Comparison of ENCODE assay signal across 2 cellular contexts in genomic region chr6:12332750-12333079, GRCh38.
TF ChIP-seq lines count a peak whose summit lies in the region.
"Not testable (repeated sequence)": the region's sequence is repeated elsewhere in the genome, so short reads cannot be mapped to it uniquely, and the experiment has no call there.

No MANE protein-coding gene starts in this region.

TF ChIP-seq in A549, 52 proteins besides CTCF, POLR2A, EP300 and RAD21:
- TF ChIP-seq TFCP2L1 (CRISPR knock-in tag; IDR thresholded peaks at IDR 0.05) (0 out of 2 replicates have a peak, but pooled peaks have one; percentile 35), HOXA7 (CRISPR knock-in tag; IDR thresholded peaks at IDR 0.05) (0 out of 2 replicates have a peak, but pooled peaks have one; percentile 17), FOXS1 (CRISPR knock-in tag; IDR thresholded peaks at IDR 0.05) (peak; percentile 16; the same call in 1 of the 2 replicates), HEYL (CRISPR knock-in tag; IDR thresholded peaks at IDR 0.05) (peak; percentile 99), TP53 (CRISPR knock-in tag; IDR thresholded peaks at IDR 0.05) (peak; percentile 64; the same call in 1 of the 2 replicates), ATOH8 (CRISPR knock-in tag; IDR thresholded peaks at IDR 0.05; ENCODE audit: low read depth) (peak; percentile 86), ZSCAN20 (CRISPR knock-in tag; IDR thresholded peaks at IDR 0.05) (peak; percentile 98), EHF (CRISPR knock-in tag; IDR thresholded peaks at IDR 0.05) (peak; percentile 93), HOXB13 (CRISPR knock-in tag; IDR thresholded peaks at IDR 0.05; ENCODE audit: low read depth) (peak; percentile 89), HOXB5 (CRISPR knock-in tag; IDR thresholded peaks at IDR 0.05) (peak; percentile 93), FOSB (CRISPR knock-in tag; IDR thresholded peaks at IDR 0.05) (0 out of 2 replicates have a peak, but pooled peaks have one; percentile 67), NPAS2 (CRISPR knock-in tag; IDR thresholded peaks at IDR 0.05; ENCODE audit: borderline replicate concordance) (peak; percentile 63; the same call in 1 of the 2 replicates), ZNF302 (CRISPR knock-in tag; IDR thresholded peaks at IDR 0.05) (peak; percentile 95), FOSL2 (CRISPR knock-in tag; IDR thresholded peaks at IDR 0.05) (peak; percentile 8; the same call in 1 of the 2 replicates)
- TF ChIP-seq, protein P1, sequence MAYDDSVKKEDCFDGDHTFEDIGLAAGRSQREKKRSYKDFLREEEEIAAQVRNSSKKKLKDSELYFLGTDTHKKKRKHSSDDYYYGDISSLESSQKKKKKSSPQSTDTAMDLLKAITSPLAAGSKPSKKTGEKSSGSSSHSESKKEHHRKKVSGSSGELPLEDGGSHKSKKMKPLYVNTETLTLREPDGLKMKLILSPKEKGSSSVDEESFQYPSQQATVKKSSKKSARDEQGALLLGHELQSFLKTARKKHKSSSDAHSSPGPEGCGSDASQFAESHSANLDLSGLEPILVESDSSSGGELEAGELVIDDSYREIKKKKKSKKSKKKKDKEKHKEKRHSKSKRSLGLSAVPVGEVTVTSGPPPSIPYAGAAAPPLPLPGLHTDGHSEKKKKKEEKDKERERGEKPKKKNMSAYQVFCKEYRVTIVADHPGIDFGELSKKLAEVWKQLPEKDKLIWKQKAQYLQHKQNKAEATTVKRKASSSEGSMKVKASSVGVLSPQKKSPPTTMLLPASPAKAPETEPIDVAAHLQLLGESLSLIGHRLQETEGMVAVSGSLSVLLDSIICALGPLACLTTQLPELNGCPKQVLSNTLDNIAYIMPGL (CRISPR knock-in tag; IDR thresholded peaks at IDR 0.05; ENCODE audit: borderline replicate concordance) = peak; percentile 84
- not testable (repeated sequence) for TF ChIP-seq FOSL2 (IDR thresholded peaks at IDR 0.05)

TF ChIP-seq in GM12878, 131 proteins besides CTCF, POLR2A, EP300 and RAD21:
- TF ChIP-seq, protein P2, sequence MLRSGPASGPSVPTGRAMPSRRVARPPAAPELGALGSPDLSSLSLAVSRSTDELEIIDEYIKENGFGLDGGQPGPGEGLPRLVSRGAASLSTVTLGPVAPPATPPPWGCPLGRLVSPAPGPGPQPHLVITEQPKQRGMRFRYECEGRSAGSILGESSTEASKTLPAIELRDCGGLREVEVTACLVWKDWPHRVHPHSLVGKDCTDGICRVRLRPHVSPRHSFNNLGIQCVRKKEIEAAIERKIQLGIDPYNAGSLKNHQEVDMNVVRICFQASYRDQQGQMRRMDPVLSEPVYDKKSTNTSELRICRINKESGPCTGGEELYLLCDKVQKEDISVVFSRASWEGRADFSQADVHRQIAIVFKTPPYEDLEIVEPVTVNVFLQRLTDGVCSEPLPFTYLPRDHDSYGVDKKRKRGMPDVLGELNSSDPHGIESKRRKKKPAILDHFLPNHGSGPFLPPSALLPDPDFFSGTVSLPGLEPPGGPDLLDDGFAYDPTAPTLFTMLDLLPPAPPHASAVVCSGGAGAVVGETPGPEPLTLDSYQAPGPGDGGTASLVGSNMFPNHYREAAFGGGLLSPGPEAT (IDR thresholded peaks at IDR 0.05; ENCODE audit: low read depth) = 0 out of 2 replicates have a peak, but pooled peaks have one; percentile 7
